Comparison of ENCODE assay signal across 18 cellular contexts in genomic region chr1:159951551-159951950, GRCh38. TPM values are rescaled to one million over a fixed set of nuclear protein-coding genes. Genes with fewer than 3 reads are reported as not detected.
A peak's percentile ranks its signal among the peaks of the same experiment; 100 is the strongest.
DNase-seq lines count a peak whose midpoint lies in the region; ATAC-seq, FAIRE-seq and TF ChIP-seq lines count a peak whose summit lies in the region.
"Had no signal": no experiment of that assay in that cellular context is flagged by ENCODE, and none has a peak within 500 bp of the region (broad histone marks: within the 10 kb centered on the region; RNA-seq: fewer than 3 reads in every experiment).

No MANE protein-coding gene starts in this region.

- no peak for TF ChIP-seq POLR2A in gastroesophageal sphincter (IDR thresholded peaks at IDR 0.05)

- H3K4me2 ChIP-seq in H9 (ENCODE audit: insufficient read depth, insufficient read length, low read length), result no peak overlapping the region

- no peak overlapping the region for H3K9ac ChIP-seq in H9 (ENCODE audit: extremely low read depth, insufficient read length, low read length)
- H3K9ac ChIP-seq: BLaER1 treated with 17β-estradiol and CSF1 and Interleukin-3, amounts not matched to agents 10 nM and 100 nM had no signal

- H3K23me2 ChIP-seq in H9 (ENCODE audit: insufficient read length, low read depth, low read length, poor library complexity, severe bottlenecking), result no peaks in the 10 kb centered on the region

- H4K91ac ChIP-seq in H9 (ENCODE audit: insufficient read length, low read depth, low read length), result no peak overlapping the region

- no peaks in the 10 kb centered on the region for H4K20me1 ChIP-seq in H9 (ENCODE audit: control insufficient read depth, insufficient read depth, insufficient read length)
- H4K20me1 ChIP-seq: BLaER1 treated with 17β-estradiol and CSF1 and Interleukin-3, amounts not matched to agents 10 nM and 100 nM had no signal

- no peaks in the 10 kb centered on the region for H3K79me2 ChIP-seq in H9 (ENCODE audit: insufficient read depth, low read length)

- no peak overlapping the region for H2BK120ac ChIP-seq in H9 (ENCODE audit: low read depth, low read length, poor library complexity, severe bottlenecking)

- H3K4ac ChIP-seq in H9 (ENCODE audit: low read depth, low read length), result no peak overlapping the region

- H3K4me1 ChIP-seq in H9 (ENCODE audit: insufficient read depth, low read length) (no peaks in the 10 kb centered on the region; the same call in 1 of the 2 replicates), gastroesophageal sphincter (no peaks in the 10 kb centered on the region)

- peaks cover 23% of the 10 kb centered on the region for H3K27me3 Mint-ChIP-seq in H9 (ENCODE audit: low read depth)

- no CpG with 5 or more reads among the region's 1 CpG for WGBS in H9 (ENCODE audit: extremely low coverage, insufficient read length, low lambda C conversion rate)
- 67% methylated on average over 1 of the region's 1 CpG; no CpG with 5 or more reads in 1 of the 2 donors for WGBS in gastroesophageal sphincter (ENCODE audit: low coverage in 1 of 2), 2 donors

- no peaks in the 10 kb centered on the region for H3K36me3 Mint-ChIP-seq in H9 (ENCODE audit: insufficient read depth in 1 of 3, low read depth in 3 of 3)

- no peaks in the 10 kb centered on the region for H3K9me3 Mint-ChIP-seq in H9
- H3K9me3 Mint-ChIP-seq: CD4-positive, alpha-beta T cell had no signal

- no peak overlapping the region for H3K4me3 Mint-ChIP-seq in H9
- H3K4me3 Mint-ChIP-seq: CD4-positive, alpha-beta T cell had no signal

- H4K5ac ChIP-seq in H9 (ENCODE audit: insufficient read length, low read depth, low read length), result no peak overlapping the region

- no peak overlapping the region for H3T11ph ChIP-seq in H9 (ENCODE audit: low read length)

- DNase-seq in CD1c-positive myeloid dendritic cell (ENCODE audit: extremely low spot score) (peak; percentile 66), H9 (peak; percentile 8), stromal cell of bone marrow (ENCODE audit: low read depth) (peak; percentile 33), NCI-H226 (no peak), AG08395 (ENCODE audit: low spot score) (no peak), urothelium cell line (ENCODE audit: low spot score) (no peak)
- DNase-seq: CD4-positive, alpha-beta T cell; DMS79; GOT3 had no signal

- no peak overlapping the region for H2AFZ ChIP-seq in H9 (ENCODE audit: low read length)

- no peak overlapping the region for H4K8ac ChIP-seq in H9 (replicated peaks; ENCODE audit: insufficient read length, low read depth, low read length)

- peaks cover 2 to 5% of the 10 kb centered on the region in 2 experiments for H3K4me1 Mint-ChIP-seq in H9

- no peaks in the 10 kb centered on the region for H3K9me3 ChIP-seq in H9 (ENCODE audit: control insufficient read depth, low read depth, low read length)
- no peaks in the 10 kb centered on the region for H3K9me3 ChIP-seq in gastroesophageal sphincter
- H3K9me3 ChIP-seq: BLaER1 treated with 17β-estradiol and CSF1 and Interleukin-3, amounts not matched to agents 10 nM and 100 nM; HAP-1 had no signal

- H3K23ac ChIP-seq in H9 (ENCODE audit: insufficient read length, low read depth, low read length), result no peak overlapping the region

- H3K4me3 ChIP-seq in gastroesophageal sphincter, result no peak overlapping the region
- H3K4me3 ChIP-seq: BLaER1 treated with 17β-estradiol and CSF1 and Interleukin-3, amounts not matched to agents 10 nM and 100 nM; GM12878; HAP-1 had no signal

- H2BK15ac ChIP-seq in H9 (ENCODE audit: low read depth, low read length), result no peak overlapping the region

- no peak for FAIRE-seq in urothelium cell line (lab: Jason Lieb, UNC)
- FAIRE-seq: A204.1, GM12878, GM18507, HepG2, HTR-8/SVneo had no signal

- no peak for TF ChIP-seq EP300 in gastroesophageal sphincter (IDR thresholded peaks at IDR 0.05)

- H3K14ac ChIP-seq in H9 (ENCODE audit: insufficient read depth, low read length), result no peak overlapping the region

- no peak overlapping the region for H3K27ac Mint-ChIP-seq in H9
- H3K27ac Mint-ChIP-seq: CD4-positive, alpha-beta T cell had no signal

- H3K27ac ChIP-seq in H9 (ENCODE audit: insufficient read length, low read depth, low read length) (no peak overlapping the region), gastroesophageal sphincter (no peak overlapping the region)
- H3K27ac ChIP-seq: BLaER1 treated with 17β-estradiol and CSF1 and Interleukin-3, amounts not matched to agents 10 nM and 100 nM had no signal

- H2BK5ac ChIP-seq in H9 (ENCODE audit: insufficient read length, low read length), result no peak overlapping the region

- H3K79me1 ChIP-seq in H9 (ENCODE audit: insufficient read depth, low read depth, low read length, poor library complexity, severe bottlenecking), result no peaks in the 10 kb centered on the region

- H2BK20ac ChIP-seq in H9 (ENCODE audit: low read depth, low read length, poor library complexity, severe bottlenecking), result no peak overlapping the region

- ATAC-seq in gastroesophageal sphincter, result peak; percentile 68
- ATAC-seq: GM12878, HepG2 had no signal

- H3K27me3 ChIP-seq in H9 (ENCODE audit: insufficient read depth, low read length) (no peaks in the 10 kb centered on the region; the same call in 1 of the 2 replicates), gastroesophageal sphincter (peaks cover 17% of the 10 kb centered on the region)
- H3K27me3 ChIP-seq: BLaER1 treated with 17β-estradiol and CSF1 and Interleukin-3, amounts not matched to agents 10 nM and 100 nM had no signal

- no peak overlapping the region for H3K18ac ChIP-seq in H9 (ENCODE audit: insufficient read length, low read depth, low read length)

- no peak overlapping the region for H2AK5ac ChIP-seq in H9 (ENCODE audit: insufficient read length, low read length)

- no peaks in the 10 kb centered on the region for H3K36me3 ChIP-seq in gastroesophageal sphincter
- H3K36me3 ChIP-seq: BLaER1 treated with 17β-estradiol and CSF1 and Interleukin-3, amounts not matched to agents 10 nM and 100 nM; HAP-1 had no signal

- no peak for TF ChIP-seq CTCF in H9 (conservative IDR thresholded peaks at IDR 0.05)
- no peak for TF ChIP-seq CTCF in gastroesophageal sphincter (IDR thresholded peaks at IDR 0.05)

- H2BK12ac ChIP-seq in H9 (ENCODE audit: insufficient read length, low read depth, low read length), result no peak overlapping the region

- H3K56ac ChIP-seq in H9 (ENCODE audit: insufficient read length, low read depth, low read length), result no peak overlapping the region

RNA-seq across cellular contexts. Expression of gene SLAMF9, which starts 2.5 kb away (rescaled TPM):
- not detected in 2 replicates for total RNA-seq in H9 (2021)
- not detected for total RNA-seq in gastroesophageal sphincter
- total RNA-seq: CD4-positive, alpha-beta T cell; G401; GM12878; HepG2 had no signal

RNA-seq across cellular contexts. Expression of gene IGSF9, which starts 6.1 kb away (rescaled TPM):
- total RNA-seq in H9 (2021) (11.3 and 12.3 TPM in 2 replicates), gastroesophageal sphincter (under 1 TPM in 2 of 4 donors, not detected in 2; 0.35 to 0.62 TPM)
- total RNA-seq: CD4-positive, alpha-beta T cell; G401; GM12878; HepG2 had no signal

RNA-seq across cellular contexts. Expression of gene TAGLN2, which starts 26.2 kb away (rescaled TPM):
- 76.7 and 80.5 TPM in 2 replicates for total RNA-seq in H9 (2021)
- 100 to 1,000 TPM in 3 of 4 donors, 10 to 100 TPM in 1; 75.3 to 239 (median 217) TPM for total RNA-seq in gastroesophageal sphincter

RNA-seq across cellular contexts. Expression of gene CFAP45, which starts 51.6 kb away (rescaled TPM):
- total RNA-seq in H9 (2021) (0.53 and 0.85 TPM in 2 replicates), gastroesophageal sphincter (under 1 TPM in 2 of 4 donors, not detected in 2; 0.27 to 0.81 TPM)
- total RNA-seq: G401, HepG2 had no signal

Comparison
In these comparisons a context has a peak if more than half of its experiments do, and no peak if none do; other contexts are left out.
1. DNase-seq: peak in CD1c-positive myeloid dendritic cell (single experiment), H9 (single experiment) and stromal cell of bone marrow (single experiment); none in NCI-H226 (single experiment), AG08395 (single experiment) and urothelium cell line (single experiment).